Comparison of ENCODE assay signal across 24 cellular contexts in genomic region chr6:148199584-148199983, GRCh38.
"Had no signal": no experiment of that assay in that cellular context is flagged by ENCODE, and none has a peak within 500 bp of the region (broad histone marks: within the 10 kb centered on the region; RNA-seq: fewer than 3 reads in every experiment).

No MANE protein-coding gene starts in this region.

- H3K9me3 Mint-ChIP-seq: nephron, type B pancreatic cell had no signal

- DNase-seq: naive thymus-derived CD4-positive, alpha-beta T cell; natural killer cell; stimulated activated CD4-positive, alpha-beta T cell treated with anti-CD3 and anti-CD28 coated beads, Interleukin-2, amount 100 ng/mL, for 48 hours; stimulated activated CD4-positive, alpha-beta T cell treated with anti-CD3 and anti-CD28 coated beads, Interleukin-4, amount 100 ng/mL, for 24 hours; stimulated activated naive B cell treated with anti-CD40 and anti-IgM and Interleukin-4, amounts not matched to agents 10 μg/mL and 1 μg/mL and 100 μg/mL, for 72 hours; stimulated activated naive CD4-positive, alpha-beta T cell treated with Interleukin-2 at 50 U/mL for 16 hours; tibial artery; transverse colon; upper lobe of right lung had no signal

- H3K36me3 Mint-ChIP-seq: natural killer cell had no signal

- H3K4me1 ChIP-seq: prostate gland, upper lobe of right lung, uterus had no signal

- H3K4me1 Mint-ChIP-seq: nephron had no signal

- ATAC-seq: naive thymus-derived CD4-positive, alpha-beta T cell; natural killer cell; right cardiac atrium; sciatic nerve; stimulated activated effector memory CD8-positive, alpha-beta T cell treated with anti-CD3 and anti-CD28 coated beads, Interleukin-12 subunit alpha, Interleukin-12 subunit beta, amount 100 ng/mL, for 72 hours; stimulated activated naive B cell treated with anti-CD40 and anti-IgM and Interleukin-4, amounts not matched to agents 10 μg/mL and 1 μg/mL and 100 μg/mL, for 72 hours had no signal

- H3K4me3 Mint-ChIP-seq: natural killer cell; nephron; neural crest cell; stimulated activated effector memory CD8-positive, alpha-beta T cell treated with anti-CD3 and anti-CD28 coated beads, Interleukin-12 subunit alpha, Interleukin-12 subunit beta, amount 100 ng/mL, for 72 hours; stimulated activated naive B cell treated with anti-CD40 and anti-IgM and Interleukin-4, amounts not matched to agents 10 μg/mL and 1 μg/mL and 100 μg/mL, for 72 hours; stimulated activated naive CD8-positive, alpha-beta T cell treated with anti-CD3 and anti-CD28 coated beads, Interleukin-15, Interleukin-2, amounts not matched to agents 100 ng/mL and 50 ng/mL, for 24 hours had no signal

- H3K9me3 ChIP-seq: neutrophil, pancreas, prostate gland, stomach, thoracic aorta, tibial artery, transverse colon, upper lobe of right lung, uterus had no signal

- H3K4me2 ChIP-seq: smooth muscle cell had no signal

- H3K4me3 ChIP-seq: pancreas, prostate gland, skin epidermis, smooth muscle cell, stomach, thoracic aorta, tibial artery, transverse colon, upper lobe of right lung had no signal

- FAIRE-seq: pancreas had no signal

- H3K27ac ChIP-seq: neutrophil, pancreas, prostate gland, skin epidermis, thoracic aorta, tibial artery, transverse colon, upper lobe of right lung, uterus had no signal

- H3K36me3 ChIP-seq: neutrophil, pancreas, prostate gland, stomach, thoracic aorta, tibial artery, transverse colon, upper lobe of right lung, uterus had no signal

- H3K27me3 ChIP-seq: pancreas, stomach, tibial artery, transverse colon, upper lobe of right lung, uterus had no signal

- H3K27ac Mint-ChIP-seq: natural killer cell; nephron; stimulated activated effector memory CD8-positive, alpha-beta T cell treated with anti-CD3 and anti-CD28 coated beads, Interleukin-12 subunit alpha, Interleukin-12 subunit beta, amount 100 ng/mL, for 72 hours; stimulated activated naive B cell treated with anti-CD40 and anti-IgM and Interleukin-4, amounts not matched to agents 10 μg/mL and 1 μg/mL and 100 μg/mL, for 72 hours; stimulated activated naive CD8-positive, alpha-beta T cell treated with anti-CD3 and anti-CD28 coated beads, Interleukin-15, Interleukin-2, amounts not matched to agents 100 ng/mL and 50 ng/mL, for 24 hours; type B pancreatic cell had no signal
